Comparison of ENCODE assay signal across 17 cellular contexts in genomic region chr5:1363581-1363980, GRCh38. TPM values are rescaled to one million over a fixed set of nuclear protein-coding genes. Genes with fewer than 3 reads are reported as not detected.
DNase-seq lines count a peak whose midpoint lies in the region; ATAC-seq, FAIRE-seq and TF ChIP-seq lines count a peak whose summit lies in the region.
"Had no signal": no experiment of that assay in that cellular context is flagged by ENCODE, and none has a peak within 500 bp of the region (broad histone marks: within the 10 kb centered on the region; RNA-seq: fewer than 3 reads in every experiment).

No MANE protein-coding gene starts in this region.

- H3K36me3 Mint-ChIP-seq in T-helper 17 cell (ENCODE audit: low read depth): no peaks in the 10 kb centered on the region
- H3K36me3 Mint-ChIP-seq: CD8-positive, alpha-beta T cell had no signal

- H3K27me3 Mint-ChIP-seq in T-helper 17 cell: peaks cover 31% of the 10 kb centered on the region

- H3K4me1 Mint-ChIP-seq in T-helper 17 cell: no peaks in the 10 kb centered on the region

- H2AFZ ChIP-seq in osteoblast (ENCODE audit: low read length): no peak overlapping the region

- no peak for FAIRE-seq in GM12892 (lab: Jason Lieb, UNC)
- FAIRE-seq: D721Med, H54 had no signal

- H3K4me1 ChIP-seq in osteoblast (ENCODE audit: insufficient read depth, low read length): no peaks in the 10 kb centered on the region
- no peaks in the 10 kb centered on the region for H3K4me1 ChIP-seq in Peyer's patch

- H3K36me3 ChIP-seq in osteoblast (ENCODE audit: insufficient read depth, low read length): no peaks in the 10 kb centered on the region
- H3K36me3 ChIP-seq in Peyer's patch: no peaks in the 10 kb centered on the region

- H4K20me1 ChIP-seq in osteoblast (ENCODE audit: insufficient read depth, low read length): no peaks in the 10 kb centered on the region

- DNase-seq in Right ventricle myocardium inferior (ENCODE audit: missing footprints) (peak; percentile 9), left cardiac atrium (no peak), T-helper 17 cell (no peak), osteoblast (ENCODE audit: insufficient read length, low spot score, missing footprints) (peak; percentile 27), Peyer's patch (no peak), GM12892 (ENCODE audit: insufficient read length) (no peak)
- DNase-seq: 8988T; AML-193; C1 segment of cervical spinal cord; CD8-positive, alpha-beta T cell; COR-L47; DND-41; GDM1; IMR-90 had no signal

- H3K4me2 ChIP-seq in osteoblast (ENCODE audit: insufficient read depth, low read length): no peak overlapping the region

- no peaks in the 10 kb centered on the region for H3K79me2 ChIP-seq in osteoblast (ENCODE audit: insufficient read depth, low read length)

- no peak overlapping the region for H3K4me3 Mint-ChIP-seq in T-helper 17 cell
- H3K4me3 Mint-ChIP-seq: CD8-positive, alpha-beta T cell had no signal

- TF ChIP-seq CTCF in osteoblast (IDR thresholded peaks at IDR 0.05; ENCODE audit: extremely low read depth, low read depth, low read length): no peak
- TF ChIP-seq CTCF in Peyer's patch (IDR thresholded peaks at IDR 0.05): no peak

- H3K27me3 ChIP-seq in osteoblast (ENCODE audit: insufficient read depth, low read length): peaks cover 30% of the 10 kb centered on the region
- no peaks in the 10 kb centered on the region for H3K27me3 ChIP-seq in Peyer's patch

- TF ChIP-seq POLR2A in Peyer's patch (IDR thresholded peaks at IDR 0.05) (no peak), GM12892 (IDR thresholded peaks at IDR 0.05; ENCODE audit: low read depth, low read length) (no peak)

- H3K9me3 ChIP-seq in T-helper 17 cell (ENCODE audit: control insufficient read depth, low read length, poor library complexity, severe bottlenecking) (no peaks in the 10 kb centered on the region), osteoblast (ENCODE audit: low read depth, low read length) (no peaks in the 10 kb centered on the region), Peyer's patch (no peaks in the 10 kb centered on the region)

- H3K27ac ChIP-seq in osteoblast (ENCODE audit: low read depth, low read length): no peak overlapping the region
- H3K27ac ChIP-seq in Peyer's patch: no peak overlapping the region

- H3K4me3 ChIP-seq in osteoblast (ENCODE audit: insufficient read depth, low read length): no peak overlapping the region
- H3K4me3 ChIP-seq in Peyer's patch: no peak overlapping the region

- ATAC-seq in Right ventricle myocardium inferior (no peak), left cardiac atrium (no peak), T-helper 17 cell (no peak), GM18517 (IDR thresholded peaks at IDR 0.05; ENCODE audit: unreplicated experiment) (no peak)
- ATAC-seq: CD8-positive, alpha-beta T cell had no signal

- intact Hi-C loops in Right ventricle myocardium inferior (cut with DNase I): no loop called here
- intact Hi-C loops in left cardiac atrium (cut with DNase I): no loop called here

- peak overlapping the region; percentile 53 for H3K27ac Mint-ChIP-seq in T-helper 17 cell
- H3K27ac Mint-ChIP-seq: CD8-positive, alpha-beta T cell had no signal

RNA-seq across cellular contexts. Expression of gene CLPTM1L, which starts 18.7 kb away (rescaled TPM):
- total RNA-seq in Right ventricle myocardium inferior (33.3 TPM), left cardiac atrium (10 to 100 TPM; 46.6 to 51.7 TPM), T-helper 17 cell (10 to 100 TPM; 70.5 to 80.9 TPM), osteoblast (134 and 139 TPM in 2 replicates), Peyer's patch (100 to 1,000 TPM; 115 to 209 (median 143) TPM)
- 44.0 TPM for polyA plus RNA-seq in GM12892 (2012; ENCODE audit: missing spikeins)

Comparison
In these comparisons a context has a peak if more than half of its experiments do, and no peak if none do; other contexts are left out.
1. DNase-seq: peak in Right ventricle myocardium inferior (single experiment) and osteoblast (single experiment); none in left cardiac atrium (single experiment), T-helper 17 cell (0 of 3), Peyer's patch (0 of 3) and GM12892 (single experiment).